In the genomic region with DNA sequence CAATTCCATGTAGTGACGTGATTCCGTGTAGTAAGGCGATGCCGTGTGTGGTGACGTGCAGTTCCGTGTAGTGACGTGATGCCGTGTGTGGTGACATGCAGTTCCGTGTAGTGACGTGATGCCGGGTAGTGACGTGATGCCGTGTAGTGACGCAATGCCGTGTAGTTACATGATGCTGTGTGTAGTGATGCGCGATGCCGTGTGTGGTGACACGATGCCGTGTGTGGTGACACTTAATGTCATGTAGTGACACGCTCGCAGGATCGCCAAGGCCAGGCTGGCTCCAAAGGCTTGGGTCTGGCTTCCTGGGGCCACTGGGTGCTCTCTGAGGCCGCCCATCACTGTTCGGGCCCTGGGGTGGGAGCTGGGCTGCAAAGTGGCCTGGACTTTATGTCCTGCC, we compare ENCODE assay signal across 1 cellular context.
TF ChIP-seq lines count a peak whose summit lies in the region.

No MANE protein-coding gene starts in this region.

TF ChIP-seq in HepG2, 621 proteins besides CTCF, POLR2A, EP300 and RAD21:
- TF ChIP-seq ZNF788 (CRISPR knock-in tag; IDR thresholded peaks at IDR 0.05; ENCODE audit: borderline replicate concordance) (no peak), FOXK1 (CRISPR knock-in tag; IDR thresholded peaks at IDR 0.05; ENCODE audit: borderline replicate concordance, low read depth) (no peak), CREB1 (IDR thresholded peaks at IDR 0.05) (peak; percentile 43; the same call in 1 of the 2 replicates), CREB1 (CRISPR knock-in tag; IDR thresholded peaks at IDR 0.05) (no peak), CEBPB (IDR thresholded peaks at IDR 0.05; ENCODE audit: borderline replicate concordance, low read depth, low read length) (peak; percentile 62; the same call in 1 of the 2 replicates)
